In the genomic region with DNA sequence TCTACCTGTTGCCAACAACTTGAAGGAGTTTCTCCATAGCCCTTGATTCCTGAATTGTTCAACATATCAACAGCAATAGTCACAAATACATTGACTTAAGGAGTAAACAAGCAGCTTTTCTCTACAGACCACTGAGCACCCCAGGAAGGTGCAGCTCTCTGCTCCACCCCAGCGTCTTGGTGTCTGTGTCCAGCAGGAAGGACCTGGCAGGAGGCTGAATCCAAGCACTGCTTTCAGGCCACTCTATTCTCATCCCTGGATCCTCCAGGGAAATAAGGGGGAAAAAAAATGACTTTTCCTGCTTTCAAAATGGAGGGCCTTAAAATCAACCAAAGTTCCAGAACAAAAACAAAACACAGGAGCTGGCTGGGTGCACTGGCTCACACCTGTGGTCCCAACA, we compare ENCODE assay signal across 14 cellular contexts.
DNase-seq lines count a peak whose midpoint lies in the region; ATAC-seq and TF ChIP-seq lines count a peak whose summit lies in the region.
"Had no signal": no experiment of that assay in that cellular context is flagged by ENCODE, and none has a peak within 500 bp of the region (broad histone marks: within the 10 kb centered on the region; RNA-seq: fewer than 3 reads in every experiment).

No MANE protein-coding gene starts in this region.

- intact Hi-C loops in sciatic nerve (cut with DNase I) = no loop called here

- TF ChIP-seq CTCF in WTC11 (IDR thresholded peaks at IDR 0.05) = no peak

- CTCF ChIA-PET in WTC11 (lab: Charles Lee) = no interaction called here

- H3K4me1 Mint-ChIP-seq in WTC11 = no peaks in the 10 kb centered on the region
- H3K4me1 Mint-ChIP-seq: CD4-positive, alpha-beta memory T cell; GM23338 had no signal

- H3K36me3 Mint-ChIP-seq in WTC11 = 0 out of 2 replicates have a peak, but pooled peaks cover 4% of the 10 kb centered on the region

- POLR2A ChIA-PET in WTC11 (lab: Charles Lee) = no interaction called here

- no peak for DNase-seq in WTC11 (ENCODE audit: low spot score)
- DNase-seq in left lobe of liver (ENCODE audit: low spot score) = no peak
- no peak for DNase-seq in sciatic nerve (ENCODE audit: low spot score)
- DNase-seq in activated naive CD4-positive, alpha-beta T cell (lab: John Stamatoyannopoulos, UW) = no peak
- DNase-seq in mesenteric fat pad (ENCODE audit: low spot score) = no peak
- DNase-seq: C1 segment of cervical spinal cord; Calu3; CD4-positive, alpha-beta memory T cell; COR-L47; DMS53; DMS79 treated with DMSO at 0.1 percent for 48 hours; GF-D8 had no signal

- H3K27me3 Mint-ChIP-seq in WTC11 (ENCODE audit: low read depth) = no peaks in the 10 kb centered on the region
- H3K27me3 Mint-ChIP-seq: CD4-positive, alpha-beta memory T cell had no signal

- H3K27ac Mint-ChIP-seq in WTC11 = 0 out of 2 replicates have a peak overlapping the region, but pooled peaks have one; percentile 26
- H3K27ac Mint-ChIP-seq: GM23338 had no signal

- ATAC-seq in WTC11 (peak; percentile 36; the same call in 1 of the 2 replicates), left lobe of liver (peak; percentile 22), sciatic nerve (peak; percentile 62), HG02970 (IDR thresholded peaks at IDR 0.05; ENCODE audit: low FRiP score, unreplicated experiment) (no peak)
- ATAC-seq: GM23338 had no signal

- H3K4me3 Mint-ChIP-seq in WTC11 = no peak overlapping the region
- H3K4me3 Mint-ChIP-seq: CD4-positive, alpha-beta memory T cell; GM23338 had no signal

- no peaks in the 10 kb centered on the region for H3K9me3 Mint-ChIP-seq in WTC11
- H3K9me3 Mint-ChIP-seq: GM23338 had no signal

TF ChIP-seq in WTC11, 78 proteins besides CTCF, POLR2A, EP300 and RAD21:
- TF ChIP-seq MAX (CRISPR knock-in tag; IDR thresholded peaks at IDR 0.05) = no peak
- TF ChIP-seq TEAD4 (CRISPR knock-in tag; IDR thresholded peaks at IDR 0.05) = no peak
- no peak for TF ChIP-seq JUN (CRISPR knock-in tag; IDR thresholded peaks at IDR 0.05)
- TF ChIP-seq, protein P1, sequence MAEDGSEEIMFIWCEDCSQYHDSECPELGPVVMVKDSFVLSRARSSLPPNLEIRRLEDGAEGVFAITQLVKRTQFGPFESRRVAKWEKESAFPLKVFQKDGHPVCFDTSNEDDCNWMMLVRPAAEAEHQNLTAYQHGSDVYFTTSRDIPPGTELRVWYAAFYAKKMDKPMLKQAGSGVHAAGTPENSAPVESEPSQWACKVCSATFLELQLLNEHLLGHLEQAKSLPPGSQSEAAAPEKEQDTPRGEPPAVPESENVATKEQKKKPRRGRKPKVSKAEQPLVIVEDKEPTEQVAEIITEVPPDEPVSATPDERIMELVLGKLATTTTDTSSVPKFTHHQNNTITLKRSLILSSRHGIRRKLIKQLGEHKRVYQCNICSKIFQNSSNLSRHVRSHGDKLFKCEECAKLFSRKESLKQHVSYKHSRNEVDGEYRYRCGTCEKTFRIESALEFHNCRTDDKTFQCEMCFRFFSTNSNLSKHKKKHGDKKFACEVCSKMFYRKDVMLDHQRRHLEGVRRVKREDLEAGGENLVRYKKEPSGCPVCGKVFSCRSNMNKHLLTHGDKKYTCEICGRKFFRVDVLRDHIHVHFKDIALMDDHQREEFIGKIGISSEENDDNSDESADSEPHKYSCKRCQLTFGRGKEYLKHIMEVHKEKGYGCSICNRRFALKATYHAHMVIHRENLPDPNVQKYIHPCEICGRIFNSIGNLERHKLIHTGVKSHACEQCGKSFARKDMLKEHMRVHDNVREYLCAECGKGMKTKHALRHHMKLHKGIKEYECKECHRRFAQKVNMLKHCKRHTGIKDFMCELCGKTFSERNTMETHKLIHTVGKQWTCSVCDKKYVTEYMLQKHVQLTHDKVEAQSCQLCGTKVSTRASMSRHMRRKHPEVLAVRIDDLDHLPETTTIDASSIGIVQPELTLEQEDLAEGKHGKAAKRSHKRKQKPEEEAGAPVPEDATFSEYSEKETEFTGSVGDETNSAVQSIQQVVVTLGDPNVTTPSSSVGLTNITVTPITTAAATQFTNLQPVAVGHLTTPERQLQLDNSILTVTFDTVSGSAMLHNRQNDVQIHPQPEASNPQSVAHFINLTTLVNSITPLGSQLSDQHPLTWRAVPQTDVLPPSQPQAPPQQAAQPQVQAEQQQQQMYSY (CRISPR knock-in tag; IDR thresholded peaks at IDR 0.05) = no peak
- TF ChIP-seq ZNF232 (CRISPR knock-in tag; IDR thresholded peaks at IDR 0.05) = no peak
- TF ChIP-seq, protein P2, sequence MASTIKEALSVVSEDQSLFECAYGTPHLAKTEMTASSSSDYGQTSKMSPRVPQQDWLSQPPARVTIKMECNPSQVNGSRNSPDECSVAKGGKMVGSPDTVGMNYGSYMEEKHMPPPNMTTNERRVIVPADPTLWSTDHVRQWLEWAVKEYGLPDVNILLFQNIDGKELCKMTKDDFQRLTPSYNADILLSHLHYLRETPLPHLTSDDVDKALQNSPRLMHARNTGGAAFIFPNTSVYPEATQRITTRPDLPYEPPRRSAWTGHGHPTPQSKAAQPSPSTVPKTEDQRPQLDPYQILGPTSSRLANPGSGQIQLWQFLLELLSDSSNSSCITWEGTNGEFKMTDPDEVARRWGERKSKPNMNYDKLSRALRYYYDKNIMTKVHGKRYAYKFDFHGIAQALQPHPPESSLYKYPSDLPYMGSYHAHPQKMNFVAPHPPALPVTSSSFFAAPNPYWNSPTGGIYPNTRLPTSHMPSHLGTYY (CRISPR knock-in tag; IDR thresholded peaks at IDR 0.05) = no peak
- no peak for TF ChIP-seq ZNF138 (CRISPR knock-in tag; conservative IDR thresholded peaks at IDR 0.05)
- TF ChIP-seq USF1 (CRISPR knock-in tag; IDR thresholded peaks at IDR 0.05) = no peak
- no peak for TF ChIP-seq RORB (CRISPR knock-in tag; IDR thresholded peaks at IDR 0.05)
- TF ChIP-seq FOXP1 (CRISPR knock-in tag; IDR thresholded peaks at IDR 0.05; ENCODE audit: borderline replicate concordance) = no peak
- TF ChIP-seq MLX (CRISPR knock-in tag; IDR thresholded peaks at IDR 0.05) = no peak
- no peak for TF ChIP-seq ARID4B (CRISPR knock-in tag; IDR thresholded peaks at IDR 0.05; ENCODE audit: borderline replicate concordance)
- TF ChIP-seq NFATC4 (CRISPR knock-in tag; IDR thresholded peaks at IDR 0.05) = no peak
- TF ChIP-seq TP53 (CRISPR knock-in tag; IDR thresholded peaks at IDR 0.05) = no peak
- TF ChIP-seq ELF4 (CRISPR knock-in tag; IDR thresholded peaks at IDR 0.05; ENCODE audit: low read depth) = no peak
